Comparison of ENCODE assay signal across 9 cellular contexts in the genomic region with DNA sequence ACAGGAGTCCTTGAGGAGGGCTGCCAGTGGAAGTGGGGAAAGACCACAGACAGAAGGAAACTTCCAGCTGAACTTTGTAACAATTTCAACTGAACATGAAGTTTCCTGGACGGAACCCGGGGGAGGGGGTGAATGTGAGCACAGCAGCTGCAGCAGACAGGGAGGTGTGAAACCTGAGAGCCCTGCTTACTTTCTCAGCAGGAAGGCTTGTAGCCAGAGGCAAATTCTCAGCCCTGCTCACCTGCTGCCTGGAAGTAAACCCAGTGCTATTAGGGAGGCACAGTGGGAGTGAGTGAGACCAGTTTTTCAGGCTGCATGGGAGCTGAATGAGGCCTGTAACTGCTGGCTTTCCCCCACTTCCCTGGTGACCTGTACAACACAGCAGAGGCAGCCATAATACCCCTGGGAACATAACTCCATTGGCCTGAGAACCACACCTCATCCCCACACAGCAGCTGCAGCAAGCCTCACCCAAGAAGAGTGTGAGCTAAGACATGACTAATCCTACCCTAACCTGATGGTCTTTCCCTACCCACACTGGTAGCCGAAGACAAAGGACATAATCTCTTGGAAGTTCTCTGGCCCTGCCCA. TPM values are rescaled to one million over a fixed set of nuclear protein-coding genes. Genes with fewer than 3 reads are reported as not detected.
DNase-seq lines count a peak whose midpoint lies in the region.
"Had no signal": no experiment of that assay in that cellular context is flagged by ENCODE, and none has a peak within 500 bp of the region (broad histone marks: within the 10 kb centered on the region; RNA-seq: fewer than 3 reads in every experiment).

No MANE protein-coding gene starts in this region.

- no peaks in the 10 kb centered on the region for H3K9me3 ChIP-seq in esophagus (ENCODE audit: control insufficient read depth in 2 of 2, insufficient read depth in 1 of 2, low read depth in 1 of 2, low read length in 1 of 2)

- no peaks in the 10 kb centered on the region for H3K36me3 ChIP-seq in esophagus (ENCODE audit: control insufficient read depth in 2 of 2, insufficient read depth in 2 of 2, low read length in 1 of 2)

- peak overlapping the region; percentile 86 to 94 for H3K27ac ChIP-seq in esophagus (ENCODE audit: low read depth in 2 of 2, low read length in 1 of 2)

- H3K27me3 ChIP-seq in esophagus (ENCODE audit: control insufficient read depth in 1 of 2, insufficient read depth in 2 of 2, low read length in 2 of 2), result no peaks in the 10 kb centered on the region

- no peaks in the 10 kb centered on the region for H3K4me1 ChIP-seq in esophagus (ENCODE audit: control insufficient read depth in 2 of 2, insufficient read depth in 2 of 2, low read length in 1 of 2)

- WGBS in esophagus, 2 donors, result 20 to 24% methylated on average over 3 of the region's 3 CpGs

- H3K4me3 ChIP-seq in esophagus (ENCODE audit: low read depth in 1 of 2, low read length in 2 of 2), result no peak overlapping the region

- DNase-seq in SHP77 (lab: John Stamatoyannopoulos, UW) (peak; percentile 5 to 42), SHP77 treated with DMSO at 0.1 percent for 48 hours (lab: John Stamatoyannopoulos, UW) (no peak), NCI-H226 (peak; percentile 64), ureter (ENCODE audit: low spot score) (peak; percentile 65), hepatic stellate cell (ENCODE audit: low spot score) (no peak), amniotic stem cell (lab: John Stamatoyannopoulos, UW) (no peak), NCI-H524 treated with DMSO at 0.1 percent for 48 hours (lab: John Stamatoyannopoulos, UW) (no peak)
- DNase-seq: naive B cell had no signal

RNA-seq across cellular contexts. Expression of gene SPRR2F, which starts 9.6 kb away (rescaled TPM):
- polyA plus RNA-seq in esophagus, result 100 to 1,000 TPM; 104 to 135 TPM
- not detected for total RNA-seq in ureter

RNA-seq across cellular contexts. Expression of gene SPRR2G, which starts 27.8 kb away (rescaled TPM):
- polyA plus RNA-seq in esophagus, result 1 to 10 TPM in 1 of 2 donors, under 1 TPM in 1; 0.49 to 2.0 TPM
- not detected for total RNA-seq in ureter

RNA-seq across cellular contexts. Expression of gene SPRR2E, which starts 28.6 kb away (rescaled TPM):
- polyA plus RNA-seq in esophagus, result 1,000 to 10,000 TPM; 1,279 to 1,684 TPM
- total RNA-seq in ureter, result not detected

RNA-seq across cellular contexts. Expression of gene SPRR2B, which starts 51.5 kb away (rescaled TPM):
- 10 to 100 TPM; 10.9 to 75.1 TPM for polyA plus RNA-seq in esophagus
- total RNA-seq in ureter, result not detected

Comparison
In these comparisons a context has a peak if more than half of its experiments do, and no peak if none do; other contexts are left out.
1. DNase-seq: peak in SHP77 (2 of 2), NCI-H226 (single experiment) and ureter (single experiment); none in SHP77 treated with DMSO at 0.1 percent for 48 hours (single experiment), hepatic stellate cell (single experiment), amniotic stem cell (single experiment) and NCI-H524 treated with DMSO at 0.1 percent for 48 hours (single experiment).